7 cellular contexts compared by ENCODE assay signal in genomic region chr7:97004931-97005763, GRCh38. TPM values are rescaled to one million over a fixed set of nuclear protein-coding genes. Genes with fewer than 3 reads are reported as not detected.
DNase-seq lines count a peak whose midpoint lies in the region; ATAC-seq and TF ChIP-seq lines count a peak whose summit lies in the region.

DLX6 (plus strand) TSS chr7:97005553; CDS start chr7:97005978, 425 bp downstream.

- peaks cover 97% of the 10 kb centered on the region for H3K27me3 Mint-ChIP-seq in WTC11 (ENCODE audit: low read depth)

- CTCF ChIA-PET in WTC11 (lab: Charles Lee): interaction anchor here (0.6 to 3.2 kb wide), 7 partner anchors 9 to 148 kb away, joined by 3 to 31 read pairs (median 11); no protein-coding TSS in a partner anchor

- H3K4me3 ChIP-seq in fibroblast of the aortic adventitia (ENCODE audit: low read depth, low read length): peak within 1 kb of the TSS; percentile 45

- no peak for TF ChIP-seq CTCF in WTC11 (IDR thresholded peaks at IDR 0.05)
- no peak for TF ChIP-seq CTCF in fibroblast of the aortic adventitia (IDR thresholded peaks at IDR 0.05; ENCODE audit: insufficient read depth, low read length)

- H3K9me3 Mint-ChIP-seq in WTC11: no peaks in the 10 kb centered on the region

- no peak within 1 kb of the TSS for H3K27ac Mint-ChIP-seq in WTC11

- peaks cover 3% of the 10 kb centered on the region; the same call in 1 of the 2 replicates for H3K36me3 Mint-ChIP-seq in WTC11

- ATAC-seq in GM19035 (IDR thresholded peaks at IDR 0.05; ENCODE audit: unreplicated experiment) (peak; percentile 52), WTC11 (peak; percentile 61), HG03460 (IDR thresholded peaks at IDR 0.05; ENCODE audit: unreplicated experiment) (no peak), GM18907 (IDR thresholded peaks at IDR 0.05; ENCODE audit: unreplicated experiment) (no peak)

- peak within 1 kb of the TSS; percentile 73 for H3K4me3 Mint-ChIP-seq in WTC11

- intact Hi-C loops in posterior cingulate gyrus (cut with DNase I): no loop called here

- DNase-seq in NCI-H1694 (lab: John Stamatoyannopoulos, UW) (peak; percentile 94), WTC11 (ENCODE audit: low spot score) (peak; percentile 90), fibroblast of the aortic adventitia (ENCODE audit: low read depth) (peak; percentile 26), posterior cingulate gyrus (peak in 8 of 10 donors; percentile 37 to 94 (median 76))

- POLR2A ChIA-PET in WTC11 (lab: Charles Lee): interaction anchor here (0.8 to 3.1 kb wide), 4 partner anchors 11 to 23 kb away, joined by 4 to 19 read pairs (median 8); no protein-coding TSS in a partner anchor

- peaks cover 52% of the 10 kb centered on the region for H3K4me1 Mint-ChIP-seq in WTC11

TF ChIP-seq in WTC11, 78 proteins besides CTCF, POLR2A, EP300 and RAD21 (continues in another document):
- no peak for TF ChIP-seq USF1 (CRISPR knock-in tag; IDR thresholded peaks at IDR 0.05)
- TF ChIP-seq ZNF263 (CRISPR knock-in tag; IDR thresholded peaks at IDR 0.05; ENCODE audit: low read depth): no peak
- no peak for TF ChIP-seq E2F5 (CRISPR knock-in tag; IDR thresholded peaks at IDR 0.05)
- peak; percentile 27; the same call in 1 of the 2 replicates for TF ChIP-seq GABPB1 (CRISPR knock-in tag; IDR thresholded peaks at IDR 0.05)
- no peak for TF ChIP-seq JAZF1 (CRISPR knock-in tag; IDR thresholded peaks at IDR 0.05)
- no peak for TF ChIP-seq MXD4 (CRISPR knock-in tag; IDR thresholded peaks at IDR 0.05; ENCODE audit: borderline replicate concordance)
- TF ChIP-seq GTF2I (CRISPR knock-in tag; conservative IDR thresholded peaks at IDR 0.05): no peak
- TF ChIP-seq NR3C1 (CRISPR knock-in tag; conservative IDR thresholded peaks at IDR 0.05; ENCODE audit: low read depth): no peak
- no peak for TF ChIP-seq IRF2 (CRISPR knock-in tag; IDR thresholded peaks at IDR 0.05; ENCODE audit: borderline replicate concordance, low read depth)
- TF ChIP-seq CREM (CRISPR knock-in tag; IDR thresholded peaks at IDR 0.05): peak; percentile 31; the same call in 1 of the 2 replicates
- TF ChIP-seq AR (CRISPR knock-in tag; IDR thresholded peaks at IDR 0.05): no peak
- TF ChIP-seq MAX (CRISPR knock-in tag; IDR thresholded peaks at IDR 0.05): peak; percentile 40; the same call in 1 of the 2 replicates
- TF ChIP-seq EMX1 (CRISPR knock-in tag; IDR thresholded peaks at IDR 0.05): no peak
- TF ChIP-seq NFYB (CRISPR knock-in tag; conservative IDR thresholded peaks at IDR 0.05; ENCODE audit: low read depth): peak; percentile 93
- TF ChIP-seq NR1H2 (CRISPR knock-in tag; IDR thresholded peaks at IDR 0.05): no peak
- TF ChIP-seq ATF3 (CRISPR knock-in tag; conservative IDR thresholded peaks at IDR 0.05): no peak
- no peak for TF ChIP-seq ATF1 (CRISPR knock-in tag; IDR thresholded peaks at IDR 0.05)
- no peak for TF ChIP-seq CBFB (CRISPR knock-in tag; IDR thresholded peaks at IDR 0.05; ENCODE audit: low read depth)
- no peak for TF ChIP-seq ZNF138 (CRISPR knock-in tag; conservative IDR thresholded peaks at IDR 0.05)
- TF ChIP-seq USF2 (CRISPR knock-in tag; IDR thresholded peaks at IDR 0.05): no peak
- no peak for TF ChIP-seq ETV6 (CRISPR knock-in tag; IDR thresholded peaks at IDR 0.05)
- TF ChIP-seq RORB (CRISPR knock-in tag; IDR thresholded peaks at IDR 0.05): no peak
- no peak for TF ChIP-seq SOX15 (CRISPR knock-in tag; IDR thresholded peaks at IDR 0.05)
- no peak for TF ChIP-seq SMAD4 (CRISPR knock-in tag; IDR thresholded peaks at IDR 0.05)
- TF ChIP-seq ZNF121 (CRISPR knock-in tag; IDR thresholded peaks at IDR 0.05): no peak
- TF ChIP-seq ZBTB21 (CRISPR knock-in tag; IDR thresholded peaks at IDR 0.05; ENCODE audit: borderline replicate concordance): 0 out of 2 replicates have a peak, but pooled peaks have one; percentile 69
- TF ChIP-seq ZNF232 (CRISPR knock-in tag; IDR thresholded peaks at IDR 0.05): no peak
- no peak for TF ChIP-seq ESRRA (CRISPR knock-in tag; IDR thresholded peaks at IDR 0.05; ENCODE audit: borderline replicate concordance)
- TF ChIP-seq KAT7 (CRISPR knock-in tag; IDR thresholded peaks at IDR 0.05; ENCODE audit: borderline replicate concordance): no peak
- peak; percentile 59; the same call in 1 of the 2 replicates for TF ChIP-seq FOXP4 (CRISPR knock-in tag; IDR thresholded peaks at IDR 0.05)
- TF ChIP-seq ZNF416 (CRISPR knock-in tag; IDR thresholded peaks at IDR 0.05): no peak
- 0 out of 2 replicates have a peak, but pooled peaks have one; percentile 30 for TF ChIP-seq FOXK1 (CRISPR knock-in tag; IDR thresholded peaks at IDR 0.05)
- TF ChIP-seq SP1 (CRISPR knock-in tag; conservative IDR thresholded peaks at IDR 0.05): no peak
- TF ChIP-seq TEAD4 (CRISPR knock-in tag; IDR thresholded peaks at IDR 0.05): no peak
- TF ChIP-seq NR2C2 (CRISPR knock-in tag; IDR thresholded peaks at IDR 0.05): no peak

RNA-seq across cellular contexts. Expression of gene DLX6, which starts in this region (rescaled TPM):
- total RNA-seq in WTC11 (2021) (0.09 TPM in 1 of 3 replicates, not detected in the others), fibroblast of the aortic adventitia (ENCODE audit: low replicate concordance) (not detected in 2 replicates)

Comparison
In these comparisons a context has a peak if more than half of its experiments do, and no peak if none do; other contexts are left out.
1. Peak in DNase-seq and ATAC-seq in WTC11; RNA of the gene not detected or under 1 TPM.
2. Peak in DNase-seq and H3K4me3 ChIP-seq in fibroblast of the aortic adventitia; RNA of the gene not detected or under 1 TPM.
3. DNase-seq: peak in every context shown above with its lines; median percentile 94 in NCI-H1694; 90 in WTC11; 76 in posterior cingulate gyrus; 26 in fibroblast of the aortic adventitia.